ENCODE assay signal across 1 cellular context in the genomic region with DNA sequence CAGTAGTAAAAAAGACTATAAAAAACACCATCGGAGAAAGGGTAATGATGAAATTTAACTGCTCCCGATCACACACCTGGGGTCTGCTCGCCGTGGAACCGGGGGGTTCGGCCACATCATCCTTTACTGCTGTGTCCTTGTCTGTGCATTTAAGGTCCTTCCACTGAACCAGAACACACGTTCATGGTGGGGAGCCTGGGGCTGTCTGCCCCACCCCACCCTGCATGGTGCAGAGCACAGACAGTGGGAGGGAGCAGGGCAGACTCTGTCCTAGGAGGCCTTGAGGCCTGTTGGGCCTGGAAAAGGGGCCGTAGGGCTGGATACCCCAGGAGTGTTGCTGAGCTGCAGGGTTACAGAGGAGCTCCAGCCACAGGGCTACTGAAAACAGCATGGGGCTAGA.
TF ChIP-seq lines count a peak whose summit lies in the region.

No MANE protein-coding gene starts in this region.

TF ChIP-seq in SK-N-SH, 30 proteins besides CTCF, POLR2A, EP300 and RAD21 (continued from another document):
- TF ChIP-seq REST (IDR thresholded peaks at IDR 0.05; ENCODE audit: low read depth, low read length) (no peak), MAX (IDR thresholded peaks at IDR 0.05; ENCODE audit: low read depth) (no peak)
